ENCODE assay signal across 15 cellular contexts in the genomic region with DNA sequence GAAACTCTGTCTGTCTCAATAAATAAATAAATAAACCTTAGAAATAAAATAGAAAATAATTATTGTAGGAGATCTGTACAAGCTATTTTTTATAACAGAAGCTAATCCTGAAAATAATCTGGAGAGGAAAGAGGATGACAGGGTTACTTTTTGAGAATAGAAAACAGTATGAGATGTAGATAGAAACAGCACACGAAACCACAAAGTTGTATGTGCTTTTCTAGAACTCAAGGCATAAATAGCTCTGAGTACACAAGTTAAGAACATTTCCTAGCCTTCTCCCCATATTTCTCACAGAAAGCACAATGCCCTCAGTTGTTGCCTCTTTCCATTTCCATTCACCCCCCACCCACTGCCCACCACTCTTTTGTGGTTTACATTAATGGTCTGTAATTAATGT. TPM values are rescaled to one million over a fixed set of nuclear protein-coding genes. Genes with fewer than 3 reads are reported as not detected.
DNase-seq lines count a peak whose midpoint lies in the region; TF ChIP-seq lines count a peak whose summit lies in the region.
"Had no signal": no experiment of that assay in that cellular context is flagged by ENCODE, and none has a peak within 500 bp of the region (broad histone marks: within the 10 kb centered on the region; RNA-seq: fewer than 3 reads in every experiment).

No MANE protein-coding gene starts in this region.

- no peak overlapping the region for H3K27ac ChIP-seq in ascending aorta
- H3K27ac ChIP-seq: 22Rv1, A549, C4-2B had no signal

- intact Hi-C loops in ascending aorta (cut with DNase I), result no loop called here

- H3K27me3 Mint-ChIP-seq in chondrocyte (ENCODE audit: low read depth), result no peaks in the 10 kb centered on the region
- H3K27me3 Mint-ChIP-seq: CD4-positive, alpha-beta T cell; IgD-negative memory B cell had no signal

- TF ChIP-seq CTCF in chondrocyte (IDR thresholded peaks at IDR 0.05) (no peak), ascending aorta (IDR thresholded peaks at IDR 0.05) (no peak)

- no peaks in the 10 kb centered on the region for H3K36me3 ChIP-seq in ascending aorta

- DNase-seq in NCI-H1417 (lab: John Stamatoyannopoulos, UW), result peak in 2 of 3 experiments; percentile 19 to 40
- no peak for DNase-seq in NCI-H1417 treated with DMSO at 0.1 percent for 48 hours (lab: John Stamatoyannopoulos, UW)
- DNase-seq in NCI-H69 (lab: John Stamatoyannopoulos, UW), result peak; percentile 38
- DNase-seq in chondrocyte (ENCODE audit: low spot score), result no peak
- no peak for DNase-seq in ascending aorta (ENCODE audit: low spot score in 2 of 2)
- DNase-seq in HEK293T (ENCODE audit: extremely low spot score), result no peak
- DNase-seq in KBM-7, result no peak
- DNase-seq: AML-193; Caco-2; CD4-positive, alpha-beta T cell; H9 had no signal

- CTCF ChIA-PET in HEK293T (lab: Yijun Ruan, JAX), result no interaction called here

- H3K4me3 Mint-ChIP-seq in chondrocyte (ENCODE audit: unreplicated experiment), result no peak overlapping the region
- H3K4me3 Mint-ChIP-seq: CD4-positive, alpha-beta T cell; H9; IgD-negative memory B cell had no signal

- in situ Hi-C loops in KBM-7 (cut with MboI; ENCODE audit: low pct_unique_long_range_greater_than_20kb, low sequenced_read_pairs), result no loop called here

- no peaks in the 10 kb centered on the region for H3K9me3 ChIP-seq in ascending aorta
- H3K9me3 ChIP-seq: A549 had no signal

- H3K4me1 ChIP-seq in ascending aorta, result no peaks in the 10 kb centered on the region

- POLR2A ChIA-PET in HEK293T (lab: Yijun Ruan, JAX), result no interaction called here

- H3K27ac Mint-ChIP-seq in chondrocyte (ENCODE audit: unreplicated experiment), result peak overlapping the region; percentile 50
- H3K27ac Mint-ChIP-seq: CD4-positive, alpha-beta T cell; H9; IgD-negative memory B cell had no signal

- H3K4me3 ChIP-seq in ascending aorta, result no peak overlapping the region
- H3K4me3 ChIP-seq: A549 had no signal

- H3K9me3 Mint-ChIP-seq in chondrocyte (ENCODE audit: low read depth), result peaks cover 10% of the 10 kb centered on the region
- H3K9me3 Mint-ChIP-seq: CD4-positive, alpha-beta T cell had no signal

- H3K27me3 ChIP-seq in ascending aorta, result no peaks in the 10 kb centered on the region

- H3K36me3 Mint-ChIP-seq in chondrocyte (ENCODE audit: low read depth), result peaks cover 7% of the 10 kb centered on the region
- H3K36me3 Mint-ChIP-seq: IgD-negative memory B cell had no signal

- peaks cover 49% of the 10 kb centered on the region for H3K4me1 Mint-ChIP-seq in chondrocyte (ENCODE audit: low read depth)
- H3K4me1 Mint-ChIP-seq: IgD-negative memory B cell had no signal

TF ChIP-seq in HEK293T, 16 proteins besides CTCF, POLR2A, EP300 and RAD21:
- no peak for TF ChIP-seq BHLHE40 (IDR thresholded peaks at IDR 0.05; ENCODE audit: borderline replicate concordance)
- TF ChIP-seq SP1 (IDR thresholded peaks at IDR 0.05), result no peak
- TF ChIP-seq HDGF (IDR thresholded peaks at IDR 0.05; ENCODE audit: borderline replicate concordance), result no peak
- TF ChIP-seq FOXM1 (IDR thresholded peaks at IDR 0.05; ENCODE audit: borderline replicate concordance), result no peak
- no peak for TF ChIP-seq L3MBTL2 (conservative IDR thresholded peaks at IDR 0.05)
- TF ChIP-seq NFRKB (IDR thresholded peaks at IDR 0.05), result no peak
- no peak for TF ChIP-seq LEF1 (IDR thresholded peaks at IDR 0.05; ENCODE audit: borderline replicate concordance)
- no peak for TF ChIP-seq SUZ12 (IDR thresholded peaks at IDR 0.05)
- no peak for TF ChIP-seq TARDBP (IDR thresholded peaks at IDR 0.05)

RNA-seq across cellular contexts. Expression of a gene that starts 35.7 kb away (rescaled TPM):
- 10.0 to 19.7 TPM (median 11.3 TPM) in 3 replicates for total RNA-seq in chondrocyte
- not detected for total RNA-seq in ascending aorta
- total RNA-seq: CD4-positive, alpha-beta T cell had no signal

Comparison
In these comparisons a context has a peak if more than half of its experiments do, and no peak if none do; other contexts are left out.
1. DNase-seq: peak in NCI-H1417 (2 of 3) and NCI-H69 (single experiment); none in NCI-H1417 treated with DMSO at 0.1 percent for 48 hours (single experiment), chondrocyte (single experiment), ascending aorta (0 of 2), HEK293T (single experiment) and KBM-7 (single experiment).
2. RNA of a gene that starts 35.7 kb away (total RNA-seq): 10.0 to 19.7 TPM in chondrocyte; not detected in ascending aorta (single experiment); every median in the first group is over 10 times any median in the second.